1 cellular context compared by ENCODE assay signal in the genomic region with DNA sequence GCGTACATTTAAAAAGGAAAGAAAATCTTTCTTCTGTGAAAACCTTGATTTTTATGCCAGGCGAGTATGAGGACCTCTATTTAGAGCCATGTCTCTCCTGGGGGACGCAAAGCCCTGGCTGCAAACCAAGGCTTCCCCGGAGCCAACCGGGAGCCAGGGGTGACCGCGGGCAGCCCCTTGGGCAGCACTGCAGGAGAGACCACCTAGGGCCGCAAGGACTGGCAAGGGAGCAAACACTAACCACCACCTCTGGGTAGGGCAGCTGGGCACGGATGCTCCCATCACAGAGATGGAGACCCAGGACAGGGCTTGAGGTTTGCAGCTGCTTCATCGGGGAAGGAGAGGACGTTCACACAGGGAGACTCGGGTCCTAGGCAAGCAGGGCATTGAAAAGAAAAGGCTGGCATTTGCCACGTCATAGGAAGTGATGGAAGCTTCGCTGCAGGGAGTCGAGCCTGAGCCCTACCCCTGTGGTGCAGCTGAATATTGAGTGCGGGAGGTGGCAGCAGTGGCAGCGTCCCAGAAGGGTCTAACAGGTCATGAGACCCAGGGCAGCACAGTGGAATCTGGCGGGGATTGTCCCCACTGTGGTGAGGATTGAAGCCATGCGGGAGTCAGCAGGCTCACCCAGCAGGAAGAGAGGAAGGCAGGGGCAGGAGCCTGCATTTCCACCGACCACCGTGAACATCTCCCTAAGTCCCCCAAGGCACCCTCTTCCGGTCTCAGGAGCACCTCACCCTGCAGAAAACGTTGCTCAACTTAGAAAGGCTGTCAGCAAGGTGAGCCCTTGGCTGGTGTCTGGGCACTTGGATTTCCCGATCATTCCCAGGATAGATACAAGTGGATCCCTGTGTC.
TF ChIP-seq lines count a peak whose summit lies in the region.

No MANE protein-coding gene starts in this region.

TF ChIP-seq in IMR-90, 13 proteins besides CTCF, POLR2A, EP300 and RAD21:
- TF ChIP-seq BHLHE40 (IDR thresholded peaks at IDR 0.05; ENCODE audit: low read depth, low read length) (no peak), RFX5 (IDR thresholded peaks at IDR 0.05; ENCODE audit: low read depth, low read length) (no peak)
